In genomic region chr14:105021656-105022275, GRCh38 we compare ENCODE assay signal across 8 cellular contexts. TPM values are rescaled to one million over a fixed set of nuclear protein-coding genes. Genes with fewer than 3 reads are reported as not detected.
DNase-seq lines count a peak whose midpoint lies in the region; ATAC-seq and TF ChIP-seq lines count a peak whose summit lies in the region.

No MANE protein-coding gene starts in this region.

- no peak for TF ChIP-seq CTCF in AG04449 (IDR thresholded peaks at IDR 0.05; ENCODE audit: insufficient read depth, low read length, missing control alignments)

- peak overlapping the region; percentile 98 for H3K4me3 Mint-ChIP-seq in activated T-helper 17 cell treated with anti-CD3 and anti-CD28 coated beads, Interleukin-2, amount 50 U/mL, for 72 hours

- peak overlapping the region; percentile 77 for H3K4me3 ChIP-seq in AG04449 (ENCODE audit: low read depth, low read length)

- H3K9me3 Mint-ChIP-seq in activated T-helper 17 cell treated with anti-CD3 and anti-CD28 coated beads, Interleukin-2, amount 50 U/mL, for 72 hours: no peaks in the 10 kb centered on the region

- peak overlapping the region; percentile 90 for H3K27ac Mint-ChIP-seq in activated T-helper 17 cell treated with anti-CD3 and anti-CD28 coated beads, Interleukin-2, amount 50 U/mL, for 72 hours

- H3K36me3 Mint-ChIP-seq in activated T-helper 17 cell treated with anti-CD3 and anti-CD28 coated beads, Interleukin-2, amount 50 U/mL, for 72 hours (ENCODE audit: low read depth): peaks cover 49% of the 10 kb centered on the region

- CTCF ChIA-PET in AG04449 (lab: Yijun Ruan, JAX): interaction anchor here (1.0 to 17.4 kb wide), 6 partner anchors 14 to 49 kb away, joined by 3 to 211 read pairs (median 6); no protein-coding TSS in a partner anchor

- H3K27me3 Mint-ChIP-seq in activated T-helper 17 cell treated with anti-CD3 and anti-CD28 coated beads, Interleukin-2, amount 50 U/mL, for 72 hours: no peaks in the 10 kb centered on the region

- H3K4me1 Mint-ChIP-seq in activated T-helper 17 cell treated with anti-CD3 and anti-CD28 coated beads, Interleukin-2, amount 50 U/mL, for 72 hours: peaks cover 47% of the 10 kb centered on the region

- intact Hi-C loops in posterior vena cava (cut with DNase I): loop anchor here in 1 of 2 donors (5.0 kb wide), 1 partner anchor 44 kb away; the partner anchor contains the start of gene AHNAK2

- POLR2A ChIA-PET in AG04449 (lab: Yijun Ruan, JAX): interaction anchor here (1.0 to 1.6 kb wide), 2 partner anchors 24 to 48 kb away, joined by 4 to 10 read pairs; no protein-coding TSS in a partner anchor

- no peak for DNase-seq in AG04449 (ENCODE audit: low read depth, low spot score)
- peak; percentile 26 for DNase-seq in NCI-H226
- DNase-seq in glomerular visceral epithelial cell (ENCODE audit: extremely low spot score): peak; percentile 66
- peak; percentile 79 for DNase-seq in posterior vena cava (ENCODE audit: low spot score)
- no peak for DNase-seq in globus pallidus (ENCODE audit: low spot score)

- ATAC-seq in GM19467 (IDR thresholded peaks at IDR 0.05; ENCODE audit: unreplicated experiment) (peak; percentile 4), HG03175 (IDR thresholded peaks at IDR 0.05; ENCODE audit: unreplicated experiment) (no peak)
- no peak for ATAC-seq in activated T-helper 17 cell treated with anti-CD3 and anti-CD28 coated beads, Interleukin-2, amount 50 U/mL, for 72 hours (replicated peaks)

RNA-seq across cellular contexts. Expression of gene CDCA4, which starts 0.9 kb away (rescaled TPM):
- 10 to 100 TPM; 49.2 to 58.6 TPM for total RNA-seq in activated T-helper 17 cell treated with anti-CD3 and anti-CD28 coated beads, Interleukin-2, amount 50 U/mL, for 72 hours
- total RNA-seq in posterior vena cava: 1 to 10 TPM; 4.3 to 4.8 TPM

RNA-seq across cellular contexts. Expression of gene CLBA1, which starts 36.2 kb away (rescaled TPM):
- total RNA-seq in activated T-helper 17 cell treated with anti-CD3 and anti-CD28 coated beads, Interleukin-2, amount 50 U/mL, for 72 hours: under 1 TPM; 0.54 to 0.85 TPM
- total RNA-seq in posterior vena cava: 1 to 10 TPM; 4.7 to 5.6 TPM

RNA-seq across cellular contexts. Expression of gene GPR132, which starts 43.5 kb away (rescaled TPM):
- 10 to 100 TPM; 46.5 to 49.5 TPM for total RNA-seq in activated T-helper 17 cell treated with anti-CD3 and anti-CD28 coated beads, Interleukin-2, amount 50 U/mL, for 72 hours
- 1 to 10 TPM; 1.8 to 3.1 TPM for total RNA-seq in posterior vena cava

RNA-seq across cellular contexts. Expression of gene AHNAK2, which starts 43.6 kb away (rescaled TPM):
- total RNA-seq in activated T-helper 17 cell treated with anti-CD3 and anti-CD28 coated beads, Interleukin-2, amount 50 U/mL, for 72 hours: under 1 TPM; 0.05 to 0.06 TPM
- 100 to 1,000 TPM; 242 to 274 TPM for total RNA-seq in posterior vena cava

Comparison
In these comparisons a context has a peak if more than half of its experiments do, and no peak if none do; other contexts are left out.
1. DNase-seq: peak in NCI-H226 (single experiment), glomerular visceral epithelial cell (single experiment) and posterior vena cava (single experiment); none in AG04449 (single experiment) and globus pallidus (single experiment).
2. RNA of gene CDCA4, which starts 0.9 kb away (total RNA-seq): 49.2 to 58.6 TPM in activated T-helper 17 cell treated with anti-CD3 and anti-CD28 coated beads, Interleukin-2, amount 50 U/mL, for 72 hours; 4.3 to 4.8 TPM in posterior vena cava; every median in the first group is over 4 times any median in the second.
3. RNA of gene GPR132, which starts 43.5 kb away (total RNA-seq): 46.5 to 49.5 TPM in activated T-helper 17 cell treated with anti-CD3 and anti-CD28 coated beads, Interleukin-2, amount 50 U/mL, for 72 hours; 1.8 to 3.1 TPM in posterior vena cava; every median in the first group is over 10 times any median in the second.